9 cellular contexts compared by ENCODE assay signal in the genomic region with DNA sequence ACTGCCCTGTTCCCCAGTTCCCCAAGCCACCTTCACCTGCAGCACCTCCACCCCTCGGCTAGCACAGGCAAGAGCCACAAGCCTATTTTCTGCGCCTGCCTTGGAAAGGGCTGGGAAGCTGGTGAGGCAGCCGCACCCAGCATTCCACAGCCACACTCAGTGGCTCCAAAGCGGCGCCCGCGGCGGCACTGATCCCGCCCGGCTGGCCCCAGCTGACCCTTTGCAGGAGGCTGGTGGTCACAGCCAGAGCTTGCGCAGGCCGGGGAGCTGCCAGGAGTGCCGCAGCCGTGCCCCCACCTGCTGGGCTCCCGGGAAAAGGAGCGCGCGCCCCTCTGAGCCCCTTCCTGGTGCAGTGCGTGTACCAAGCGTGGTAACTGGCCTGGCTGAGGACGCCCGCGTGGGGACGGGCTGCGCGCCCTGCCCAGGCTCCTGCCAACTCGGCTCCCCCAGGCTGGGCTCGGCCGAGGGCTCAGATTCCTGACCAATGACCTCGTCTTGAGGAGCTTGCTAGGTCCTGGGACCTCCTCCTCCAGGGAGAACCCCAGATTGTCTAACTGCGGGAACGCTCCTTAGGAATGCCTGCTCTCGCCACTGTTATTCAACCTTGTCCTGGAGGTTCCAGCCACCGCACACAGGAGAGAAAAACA. TPM values are rescaled to one million over a fixed set of nuclear protein-coding genes. Genes with fewer than 3 reads are reported as not detected.
DNase-seq lines count a peak whose midpoint lies in the region; ATAC-seq and TF ChIP-seq lines count a peak whose summit lies in the region.
"Had no signal": no experiment of that assay in that cellular context is flagged by ENCODE, and none has a peak within 500 bp of the region (broad histone marks: within the 10 kb centered on the region; RNA-seq: fewer than 3 reads in every experiment).

No MANE protein-coding gene starts in this region.

- H3K4me1 Mint-ChIP-seq in activated T-cell treated with anti-CD3 and anti-CD28 coated beads, Interleukin-2, amount 50 U/mL, for 24 hours (ENCODE audit: low read depth) = no peaks in the 10 kb centered on the region
- H3K4me1 Mint-ChIP-seq: activated CD4-positive, alpha-beta T cell treated with anti-CD3 and anti-CD28 coated beads for 36 hours had no signal

- 4 to 7% methylated on average over 34 of the region's 34 CpGs for WGBS in ectodermal cell, 2 experiments
- 18% methylated on average over 8 of the region's 34 CpGs for WGBS in right lobe of liver (ENCODE audit: insufficient coverage, low coverage, low lambda C conversion rate, missing lambda C conversion rate)
- WGBS in transverse colon (ENCODE audit: low coverage in 1 of 2), 2 donors = 7 to 17% methylated on average over 1 to 34 of the region's 34 CpGs

- H3K27me3 Mint-ChIP-seq in activated T-cell treated with anti-CD3 and anti-CD28 coated beads, Interleukin-2, amount 50 U/mL, for 24 hours = peaks cover 52% of the 10 kb centered on the region

- DNase-seq in LNCaP clone FGC (ENCODE audit: low read depth) (peak; percentile 50), right lobe of liver (no peak), transverse colon (peak; percentile 33), UCSD-AML1 (lab: John Stamatoyannopoulos, UW; ENCODE audit: unreplicated experiment) (no peak)
- DNase-seq in activated T-cell treated with anti-CD3 and anti-CD28 coated beads, Interleukin-2, amount 50 U/mL, for 24 hours = no peak
- DNase-seq: activated CD4-positive, alpha-beta T cell treated with anti-CD3 and anti-CD28 coated beads for 36 hours; effector memory CD4-positive, alpha-beta T cell had no signal

- peaks cover 21% of the 10 kb centered on the region for H3K4me1 ChIP-seq in ectodermal cell (ENCODE audit: control insufficient read depth, insufficient read depth, low read length)
- no peaks in the 10 kb centered on the region for H3K4me1 ChIP-seq in right lobe of liver
- peaks cover 5 to 8% (median 7%) of the 10 kb centered on the region in 4 donors for H3K4me1 ChIP-seq in transverse colon

- in situ Hi-C loops in transverse colon (cut with MboI; ENCODE audit: low pct_ligation_motif_present in 1 of 4, low pct_unique_long_range_greater_than_20kb in 1 of 4, low sequenced_read_pairs in 3 of 4) = no loop called here

- H3K36me3 Mint-ChIP-seq in activated T-cell treated with anti-CD3 and anti-CD28 coated beads, Interleukin-2, amount 50 U/mL, for 24 hours (ENCODE audit: low read depth) = no peaks in the 10 kb centered on the region

- no peak for TF ChIP-seq POLR2A in right lobe of liver (IDR thresholded peaks at IDR 0.05)
- TF ChIP-seq POLR2A in transverse colon (IDR thresholded peaks at IDR 0.05) = no peak

- no peak overlapping the region for H3K4me3 Mint-ChIP-seq in activated T-cell treated with anti-CD3 and anti-CD28 coated beads, Interleukin-2, amount 50 U/mL, for 24 hours
- H3K4me3 Mint-ChIP-seq: activated CD4-positive, alpha-beta T cell treated with anti-CD3 and anti-CD28 coated beads for 36 hours had no signal

- peak overlapping the region; percentile 9; the same call in 1 of the 2 replicates for H3K4me3 ChIP-seq in LNCaP clone FGC (ENCODE audit: low read depth, low read length)
- H3K4me3 ChIP-seq in ectodermal cell (ENCODE audit: insufficient read depth, low read depth, low read length) = peak overlapping the region; percentile 24
- H3K4me3 ChIP-seq in right lobe of liver = no peak overlapping the region
- peak overlapping the region in 2 of 4 donors; percentile 20 to 34 for H3K4me3 ChIP-seq in transverse colon

- no peak for TF ChIP-seq CTCF in LNCaP clone FGC (IDR thresholded peaks at IDR 0.05; ENCODE audit: control insufficient read depth, extremely low read depth, insufficient read depth)
- TF ChIP-seq CTCF in right lobe of liver (IDR thresholded peaks at IDR 0.05) = no peak
- TF ChIP-seq CTCF in transverse colon (IDR thresholded peaks at IDR 0.05) = no peak

- H3K36me3 ChIP-seq in ectodermal cell (ENCODE audit: control insufficient read depth, insufficient read depth, low read length) = no peaks in the 10 kb centered on the region
- no peaks in the 10 kb centered on the region for H3K36me3 ChIP-seq in right lobe of liver
- no peaks in the 10 kb centered on the region for H3K36me3 ChIP-seq in transverse colon

- ATAC-seq in right lobe of liver = peak in 3 of 4 donors; percentile 42 to 53 (median 50)
- no peak for ATAC-seq in HG03196 (IDR thresholded peaks at IDR 0.05; ENCODE audit: unreplicated experiment)
- ATAC-seq: activated CD4-positive, alpha-beta T cell treated with anti-CD3 and anti-CD28 coated beads for 36 hours had no signal

- H3K9me3 ChIP-seq in ectodermal cell (ENCODE audit: control insufficient read depth, low read length) = no peaks in the 10 kb centered on the region
- no peaks in the 10 kb centered on the region for H3K9me3 ChIP-seq in right lobe of liver
- no peaks in the 10 kb centered on the region for H3K9me3 ChIP-seq in transverse colon

- H3K27me3 ChIP-seq in ectodermal cell (ENCODE audit: control insufficient read depth, insufficient read depth, low read length, poor library complexity, severe bottlenecking) = peaks cover 24% of the 10 kb centered on the region
- peaks cover 0 to 12% of the 10 kb centered on the region in 2 donors for H3K27me3 ChIP-seq in right lobe of liver
- peaks cover 49% of the 10 kb centered on the region for H3K27me3 ChIP-seq in transverse colon

- no peak for TF ChIP-seq EP300 in transverse colon (IDR thresholded peaks at IDR 0.05; ENCODE audit: low read depth)

- H3K9me3 Mint-ChIP-seq in activated T-cell treated with anti-CD3 and anti-CD28 coated beads, Interleukin-2, amount 50 U/mL, for 24 hours = no peaks in the 10 kb centered on the region

- H3K27ac Mint-ChIP-seq in activated T-cell treated with anti-CD3 and anti-CD28 coated beads, Interleukin-2, amount 50 U/mL, for 24 hours = no peak overlapping the region
- H3K27ac Mint-ChIP-seq: activated CD4-positive, alpha-beta T cell treated with anti-CD3 and anti-CD28 coated beads for 36 hours had no signal

- intact Hi-C loops in right lobe of liver (cut with DNase I) (no loop called here), transverse colon (cut with DNase I; ENCODE audit: low total_unique reads) (no loop called here)

- no peak overlapping the region for H3K27ac ChIP-seq in ectodermal cell (ENCODE audit: insufficient read depth, low read depth, low read length, poor library complexity, severe bottlenecking)
- no peak overlapping the region for H3K27ac ChIP-seq in right lobe of liver
- no peak overlapping the region for H3K27ac ChIP-seq in transverse colon

RNA-seq across cellular contexts. Expression of gene GRAMD2A, which starts 13.3 kb away (rescaled TPM):
- polyA plus RNA-seq in ectodermal cell (2013, experiment 1 of 4) = 2.0 TPM
- 0.75 TPM for polyA plus RNA-seq in ectodermal cell (2013, experiment 2 of 4)
- polyA plus RNA-seq in ectodermal cell (2013, experiment 3 of 4) = 0.32 TPM
- polyA plus RNA-seq in ectodermal cell (2013, experiment 4 of 4) = 1.5 TPM
- not detected for total RNA-seq in right lobe of liver
- 1 to 10 TPM in 1 of 4 donors, under 1 TPM in 1, not detected in 2; 0.41 to 1.4 TPM for total RNA-seq in transverse colon

RNA-seq across cellular contexts. Expression of gene PKM, which starts 46.7 kb away (rescaled TPM):
- polyA plus RNA-seq in ectodermal cell (2013, experiment 1 of 4) = 1,130 TPM
- 990 TPM for polyA plus RNA-seq in ectodermal cell (2013, experiment 2 of 4)
- polyA plus RNA-seq in ectodermal cell (2013, experiment 3 of 4) = 627 TPM
- 694 TPM for polyA plus RNA-seq in ectodermal cell (2013, experiment 4 of 4)
- total RNA-seq in right lobe of liver (100 to 1,000 TPM in 1 of 6 experiments, 10 to 100 TPM in 5; 18.4 to 106 (median 27.2) TPM), transverse colon (100 to 1,000 TPM; 259 to 431 (median 291) TPM)

Comparison
In these comparisons a context has a peak if more than half of its experiments do, and no peak if none do; other contexts are left out.
1. DNase-seq: peak in LNCaP clone FGC (single experiment) and transverse colon (single experiment); none in right lobe of liver (0 of 3), UCSD-AML1 (single experiment) and activated T-cell treated with anti-CD3 and anti-CD28 coated beads, Interleukin-2, amount 50 U/mL, for 24 hours (single experiment).
2. H3K4me3 ChIP-seq: peak in LNCaP clone FGC (single experiment) and ectodermal cell (single experiment); none in right lobe of liver (0 of 3).